ENCODE assay signal across 9 cellular contexts in the genomic region with DNA sequence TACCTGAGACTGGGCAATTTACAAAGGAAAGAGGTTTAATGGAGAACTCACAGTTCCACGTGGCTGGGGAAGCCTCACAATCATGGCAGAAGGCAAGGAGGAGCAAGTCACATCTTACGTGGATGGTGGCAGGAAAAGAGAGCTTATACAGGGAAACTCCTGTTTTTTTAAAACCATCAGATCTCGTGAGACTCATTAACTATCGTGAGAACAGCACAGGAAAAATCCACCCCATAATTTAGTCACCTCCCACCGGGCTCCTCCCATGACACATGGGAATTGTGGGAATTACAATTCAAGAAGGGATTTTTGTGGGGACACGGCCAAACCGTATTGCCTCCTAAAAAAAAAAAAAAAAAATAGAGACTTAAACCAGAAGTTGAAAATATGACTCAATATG. TPM values are rescaled to one million over a fixed set of nuclear protein-coding genes. Genes with fewer than 3 reads are reported as not detected.
"Had no signal": no experiment of that assay in that cellular context is flagged by ENCODE, and none has a peak within 500 bp of the region (broad histone marks: within the 10 kb centered on the region; RNA-seq: fewer than 3 reads in every experiment).

No MANE protein-coding gene starts in this region.

RNA-seq across cellular contexts. Expression of gene PLPPR1, which starts 11.1 kb away (rescaled TPM):
- total RNA-seq: OCI-LY7, PC-3, PC-9, Right ventricle myocardium inferior, Right ventricle myocardium superior, RPMI7951, SJSA1, T-cell had no signal
- polyA plus RNA-seq: SK-N-SH had no signal
